ENCODE assay signal across 20 cellular contexts in the genomic region with DNA sequence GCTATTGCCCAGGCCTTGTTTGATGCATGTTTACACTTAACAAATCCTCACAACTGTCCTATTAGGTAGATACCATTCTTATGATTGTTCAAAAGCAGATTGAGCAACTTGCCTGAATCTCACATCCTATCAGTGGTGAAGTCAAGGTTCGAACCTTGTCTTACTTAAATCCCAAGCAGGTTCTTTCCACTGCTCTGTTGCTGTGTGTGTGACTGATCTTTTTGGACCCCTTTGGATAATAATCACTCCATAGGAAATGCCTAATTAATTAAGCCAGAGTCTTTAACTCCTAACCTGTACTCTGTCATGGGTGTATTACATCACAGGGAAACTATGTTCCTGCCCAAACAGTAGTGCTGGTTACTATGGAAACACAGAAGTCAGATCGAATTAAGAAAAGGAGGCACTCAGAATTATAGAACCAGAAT.
DNase-seq lines count a peak whose midpoint lies in the region; ATAC-seq lines count a peak whose summit lies in the region.
"Had no signal": no experiment of that assay in that cellular context is flagged by ENCODE, and none has a peak within 500 bp of the region (broad histone marks: within the 10 kb centered on the region; RNA-seq: fewer than 3 reads in every experiment).

No MANE protein-coding gene starts in this region.

- ATAC-seq in GM21447 (IDR thresholded peaks at IDR 0.05; ENCODE audit: unreplicated experiment) = no peak
- ATAC-seq: GM12878 had no signal

- H3K4me1 ChIP-seq in ACC112 (ENCODE audit: control insufficient read depth, insufficient read depth, low read length, unreplicated experiment) = peaks cover 13% of the 10 kb centered on the region
- H3K4me1 ChIP-seq: tibial nerve had no signal

- no peaks in the 10 kb centered on the region for H3K79me2 ChIP-seq in ACC112 (ENCODE audit: control insufficient read depth, insufficient read depth, low read length, unreplicated experiment)

- DNase-seq in M059J (ENCODE audit: low read depth) (peak; percentile 68), dermis blood vessel endothelial cell (peak; percentile 24), left kidney (ENCODE audit: low read depth, low spot score) (peak; percentile 49), T-helper 1 cell (no peak), NOMO-1 treated with dmso at 0.1 percent for 144 hours (lab: John Stamatoyannopoulos, UW; ENCODE audit: unreplicated experiment) (no peak), NCI-H2171 (lab: John Stamatoyannopoulos, UW) (no peak)
- DNase-seq: activated CD4-positive, alpha-beta T cell treated with anti-CD3 and anti-CD28 coated beads, Interleukin-2, amount 10 ng/mL, durations not matched to agents 24 days and 14 days; activated naive CD4-positive, alpha-beta T cell treated with anti-CD3 and anti-CD28 coated beads, Interleukin-2, amount 10 ng/mL, durations not matched to agents 7 days and 5 days; CD4-positive, alpha-beta memory T cell; midbrain; NCI-H1092; NCI-H2171 treated with DMSO at 0.1 percent for 48 hours; NK-92 treated with Interleukin-12 subunit alpha and Interleukin-12 subunit beta, amount 100 ng/mL, for 24 hours; nucleus accumbens; SIG-M5; stimulated activated CD4-positive, alpha-beta T cell treated with anti-CD3 and anti-CD28 coated beads, Interleukin-4, amount 100 ng/mL, for 4 hours had no signal

- no peak overlapping the region for H3K4me3 ChIP-seq in ACC112 (ENCODE audit: low read depth, low read length)
- H3K4me3 ChIP-seq: GM12878, tibial nerve had no signal

- H3K27me3 ChIP-seq in ACC112 (ENCODE audit: insufficient read depth, low read length) = no peaks in the 10 kb centered on the region
- H3K27me3 ChIP-seq: tibial nerve had no signal

- no peak overlapping the region for H2AFZ ChIP-seq in ACC112 (ENCODE audit: low read length, unreplicated experiment)

- peak overlapping the region; percentile 25 for H3K27ac ChIP-seq in ACC112 (ENCODE audit: low read depth, low read length)
- H3K27ac ChIP-seq: tibial nerve had no signal

- no peaks in the 10 kb centered on the region for H3K36me3 ChIP-seq in ACC112 (ENCODE audit: insufficient read depth, low read length)
- H3K36me3 ChIP-seq: tibial nerve had no signal

Comparison
In these comparisons a context has a peak if more than half of its experiments do, and no peak if none do; other contexts are left out.
1. DNase-seq: peak in M059J (single experiment), dermis blood vessel endothelial cell (single experiment) and left kidney (single experiment); none in T-helper 1 cell (0 of 5), NOMO-1 treated with dmso at 0.1 percent for 144 hours (single experiment) and NCI-H2171 (single experiment).